Comparison of ENCODE assay signal across 9 cellular contexts in the genomic region with DNA sequence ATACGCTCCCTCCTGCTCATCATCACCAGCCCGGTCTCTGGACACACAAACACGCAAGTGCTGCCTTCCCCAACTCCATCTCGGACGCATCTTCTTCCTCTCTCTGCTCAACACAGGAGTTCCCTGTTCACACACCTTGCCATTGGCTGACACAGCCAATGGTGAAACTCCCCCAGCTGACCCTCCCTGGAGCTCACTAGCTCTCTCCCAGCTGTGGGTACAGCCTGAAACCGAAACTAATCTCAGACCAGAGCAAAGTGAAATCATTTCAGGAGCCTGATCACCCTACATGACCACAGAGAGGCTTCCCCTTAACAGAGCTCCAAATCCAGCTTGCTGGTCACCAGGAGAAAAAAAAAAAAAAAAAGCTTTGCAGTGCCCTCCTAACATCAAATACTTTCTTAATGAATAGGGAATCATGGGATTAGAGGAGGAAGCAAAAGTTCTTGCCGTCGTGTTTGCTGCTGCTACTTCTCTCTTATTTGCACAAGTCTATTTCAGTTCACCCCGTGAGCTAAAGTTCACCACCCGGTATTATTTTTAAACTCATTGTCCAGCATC. TPM values are rescaled to one million over a fixed set of nuclear protein-coding genes. Genes with fewer than 3 reads are reported as not detected.
DNase-seq lines count a peak whose midpoint lies in the region; ATAC-seq and TF ChIP-seq lines count a peak whose summit lies in the region.
"Had no signal": no experiment of that assay in that cellular context is flagged by ENCODE, and none has a peak within 500 bp of the region (broad histone marks: within the 10 kb centered on the region; RNA-seq: fewer than 3 reads in every experiment).

No MANE protein-coding gene starts in this region.

- H4K8ac ChIP-seq in neuronal stem cell (ENCODE audit: low read depth, low read length) = no peak overlapping the region

- H2AFZ ChIP-seq in neuronal stem cell (ENCODE audit: low read length) = no peak overlapping the region

- no peak overlapping the region for H3K14ac ChIP-seq in neuronal stem cell (ENCODE audit: low read length)

- no peak overlapping the region for H2BK5ac ChIP-seq in neuronal stem cell (ENCODE audit: low read length)

- no peak overlapping the region for H3K27ac ChIP-seq in neuronal stem cell (replicated peaks; ENCODE audit: low read length)

- H3K27me3 ChIP-seq in neuronal stem cell (ENCODE audit: control insufficient read depth in 3 of 3, insufficient read depth in 3 of 3, low read depth in 1 of 3, low read length in 3 of 3) = no peaks in the 10 kb centered on the region

- H2BK120ac ChIP-seq in neuronal stem cell (ENCODE audit: low read depth, low read length) = no peak overlapping the region

- no peak for TF ChIP-seq CTCF in AG04449 (IDR thresholded peaks at IDR 0.05; ENCODE audit: insufficient read depth, low read length, missing control alignments)

- peaks cover 25 to 36% of the 10 kb centered on the region in 2 donors for H3K4me1 ChIP-seq in neuronal stem cell (ENCODE audit: control insufficient read depth in 2 of 2, insufficient read depth in 1 of 2, low read depth in 1 of 2, low read length in 2 of 2)

- peak overlapping the region; percentile 51 for H3K4me3 ChIP-seq in AG04449 (ENCODE audit: low read depth, low read length)
- no peak overlapping the region for H3K4me3 ChIP-seq in neuronal stem cell (ENCODE audit: low read length in 2 of 2)
- H3K4me3 ChIP-seq: HAP-1 had no signal

- ATAC-seq in GM18499 (IDR thresholded peaks at IDR 0.05; ENCODE audit: insufficient read depth, unreplicated experiment) (peak; percentile 73), HG02798 (IDR thresholded peaks at IDR 0.05; ENCODE audit: poor library complexity, unreplicated experiment) (peak; percentile 85)

- H3K9me3 ChIP-seq in neuronal stem cell (replicated peaks in 1 of 2; ENCODE audit: control insufficient read depth in 2 of 2, insufficient read depth in 1 of 2, low read depth in 1 of 2, low read length in 2 of 2) = no peaks in the 10 kb centered on the region
- H3K9me3 ChIP-seq: HAP-1 had no signal

- no peak overlapping the region for H3K9ac ChIP-seq in neuronal stem cell (ENCODE audit: low read depth, low read length, poor library complexity)

- POLR2A ChIA-PET in AG04449 (lab: Yijun Ruan, JAX) = interaction anchor here (0.7 to 3.7 kb wide), 5 partner anchors 12 to 87 kb away, joined by 3 to 24 read pairs (median 6); no protein-coding TSS in a partner anchor

- no peak overlapping the region for H4K91ac ChIP-seq in neuronal stem cell (ENCODE audit: low read depth, low read length, poor library complexity)

- peaks cover 0 to 5% of the 10 kb centered on the region in 2 donors for H3K36me3 ChIP-seq in neuronal stem cell (replicated peaks in 1 of 2; ENCODE audit: control insufficient read depth in 2 of 2, insufficient read depth in 2 of 2, low read length in 2 of 2)
- H3K36me3 ChIP-seq: HAP-1 had no signal

- CTCF ChIA-PET in AG04449 (lab: Yijun Ruan, JAX) = interaction anchor here (1.0 to 6.4 kb wide), 11 partner anchors 9 to 92 kb away, joined by 3 to 47 read pairs (median 6); partner anchors contain the start of gene CUEDC1

- H2BK15ac ChIP-seq in neuronal stem cell (ENCODE audit: low read length) = no peak overlapping the region

- no peak overlapping the region for H2AK5ac ChIP-seq in neuronal stem cell (ENCODE audit: low read depth, low read length)

- no peak overlapping the region for H3K23ac ChIP-seq in neuronal stem cell (ENCODE audit: low read depth, low read length, poor library complexity)

- no peak for DNase-seq in AG04449 (ENCODE audit: low read depth, low spot score)
- peak; percentile 46 for DNase-seq in NCI-H1436 (lab: John Stamatoyannopoulos, UW)
- peak; percentile 4 for DNase-seq in activated CD4-positive, alpha-beta T cell treated with anti-CD3 and anti-CD28 coated beads, Interleukin-2, amount 50 U/mL, for 1 hour
- peak; percentile 60 for DNase-seq in fibroblast of gingiva (ENCODE audit: low read depth)
- DNase-seq in neuronal stem cell (ENCODE audit: low spot score) = no peak
- DNase-seq in activated effector memory CD4-positive, alpha-beta T cell treated with Interleukin-2 at 50 U/mL for 16 hours = no peak

- WGBS in neuronal stem cell (ENCODE audit: extremely low coverage in 2 of 2, insufficient read length in 2 of 2, insufficient replicate concordance in 1 of 2), 2 donors = no CpG with 5 or more reads among the region's 10 CpGs

- H2BK12ac ChIP-seq in neuronal stem cell (ENCODE audit: low read length) = no peak overlapping the region

- no peak overlapping the region for H3K4me2 ChIP-seq in neuronal stem cell (ENCODE audit: insufficient read depth, low read length, poor library complexity, severe bottlenecking)

- H3K4ac ChIP-seq in neuronal stem cell (ENCODE audit: low read length) = no peak overlapping the region

- H3K79me1 ChIP-seq in neuronal stem cell (ENCODE audit: low read depth, low read length) = no peaks in the 10 kb centered on the region

- peak overlapping the region; percentile 15 for H3K18ac ChIP-seq in neuronal stem cell (ENCODE audit: low read length)

RNA-seq across cellular contexts. Expression of gene CUEDC1, which starts 8.3 kb away (rescaled TPM):
- 23.4 TPM for polyA plus RNA-seq in neuronal stem cell (2013, experiment 1 of 2)
- 22.7 TPM for polyA plus RNA-seq in neuronal stem cell (2013, experiment 2 of 2)

RNA-seq across cellular contexts. Expression of gene VEZF1, which starts 41.2 kb away (rescaled TPM):
- 83.0 TPM for polyA plus RNA-seq in neuronal stem cell (2013, experiment 1 of 2)
- 85.4 TPM for polyA plus RNA-seq in neuronal stem cell (2013, experiment 2 of 2)

Comparison
In these comparisons a context has a peak if more than half of its experiments do, and no peak if none do; other contexts are left out.
1. DNase-seq: peak in NCI-H1436 (single experiment), activated CD4-positive, alpha-beta T cell treated with anti-CD3 and anti-CD28 coated beads, Interleukin-2, amount 50 U/mL, for 1 hour (single experiment) and fibroblast of gingiva (single experiment); none in AG04449 (single experiment), neuronal stem cell (single experiment) and activated effector memory CD4-positive, alpha-beta T cell treated with Interleukin-2 at 50 U/mL for 16 hours (single experiment).